8 cellular contexts compared by ENCODE assay signal in the genomic region with DNA sequence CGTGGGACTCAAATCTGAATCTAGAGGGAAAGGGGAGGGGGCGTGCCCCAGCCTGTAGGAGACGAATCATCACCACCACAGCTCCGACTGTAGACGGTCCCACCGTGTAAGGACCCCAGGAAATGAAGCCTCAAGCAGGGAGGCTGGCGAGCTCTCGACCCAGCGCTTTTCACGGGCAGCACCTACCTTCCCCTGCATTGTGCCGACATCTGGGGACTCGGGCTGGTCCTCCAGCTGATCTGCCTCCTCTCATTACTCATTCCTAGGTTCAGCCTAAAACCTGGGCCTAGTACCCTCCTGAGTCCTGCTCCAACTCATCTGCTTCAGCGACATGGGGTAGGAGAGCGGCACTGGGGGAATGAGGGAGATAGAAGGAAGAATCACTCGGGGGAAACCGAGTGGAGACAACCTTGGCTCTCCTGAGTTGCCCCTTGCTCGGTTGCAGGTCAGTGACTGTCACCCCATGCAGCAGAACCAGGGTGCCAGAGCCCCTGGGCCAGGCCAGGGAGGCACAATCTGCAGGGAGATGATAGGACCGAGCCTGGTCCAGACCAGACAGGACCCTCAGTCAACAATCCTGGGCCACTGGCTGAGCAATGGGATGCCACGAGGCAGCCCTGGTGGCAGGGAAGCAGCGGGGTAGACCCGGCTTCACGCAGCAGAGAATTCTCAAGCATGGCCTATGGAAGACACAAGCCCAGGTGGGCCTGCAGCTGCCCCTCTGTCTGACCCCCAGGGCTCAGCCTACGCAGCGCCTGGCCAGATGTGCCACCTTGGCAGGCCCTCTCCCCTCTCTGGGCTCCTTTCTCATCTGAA. TPM values are rescaled to one million over a fixed set of nuclear protein-coding genes. Genes with fewer than 3 reads are reported as not detected.
A peak's percentile ranks its signal among the peaks of the same experiment; 100 is the strongest.
DNase-seq lines count a peak whose midpoint lies in the region; ATAC-seq and TF ChIP-seq lines count a peak whose summit lies in the region.

No MANE protein-coding gene starts in this region.

- no peak overlapping the region for H2BK120ac ChIP-seq in H9 (ENCODE audit: low read depth, low read length, poor library complexity, severe bottlenecking)

- H3K79me1 ChIP-seq in H9 (ENCODE audit: insufficient read depth, low read depth, low read length, poor library complexity, severe bottlenecking): peaks cover 6% of the 10 kb centered on the region

- H2BK5ac ChIP-seq in H9 (ENCODE audit: insufficient read length, low read length): peak overlapping the region; percentile 16

- H3K27me3 ChIP-seq in H9 (ENCODE audit: insufficient read depth, low read length): no peaks in the 10 kb centered on the region
- H3K27me3 ChIP-seq in adipocyte (replicated peaks; ENCODE audit: control insufficient read depth, insufficient read depth, low read length): no peaks in the 10 kb centered on the region
- no peaks in the 10 kb centered on the region for H3K27me3 ChIP-seq in iPS DF 6.9 (ENCODE audit: control insufficient read depth, insufficient read depth, low read length)

- no peak for ATAC-seq in GM18858 (IDR thresholded peaks at IDR 0.05; ENCODE audit: unreplicated experiment)

- H2AFZ ChIP-seq in H9 (ENCODE audit: low read length): no peak overlapping the region

- H2BK12ac ChIP-seq in H9 (ENCODE audit: insufficient read length, low read depth, low read length): peak overlapping the region; percentile 74

- H2AK5ac ChIP-seq in H9 (ENCODE audit: insufficient read length, low read length): no peak overlapping the region

- H3K27ac ChIP-seq in H9 (ENCODE audit: insufficient read length, low read depth, low read length) (peak overlapping the region; percentile 82), iPS DF 6.9 (ENCODE audit: low read length) (peak overlapping the region; percentile 72), skin epidermis (peak overlapping the region in 18 of 21 experiments; percentile 18 to 95 (median 64))

- no peaks in the 10 kb centered on the region for H4K20me1 ChIP-seq in H9 (ENCODE audit: control insufficient read depth, insufficient read depth, insufficient read length)

- H4K5ac ChIP-seq in H9 (ENCODE audit: insufficient read length, low read depth, low read length): no peak overlapping the region

- H3K36me3 ChIP-seq in adipocyte (ENCODE audit: control insufficient read depth, insufficient read depth, low read length, severe bottlenecking) (no peaks in the 10 kb centered on the region), iPS DF 6.9 (ENCODE audit: control insufficient read depth, insufficient read depth, low read length) (0 out of 2 replicates have a peak, but pooled peaks cover 2% of the 10 kb centered on the region)

- H2BK15ac ChIP-seq in H9 (ENCODE audit: low read depth, low read length): no peak overlapping the region

- H3K4me2 ChIP-seq in H9 (ENCODE audit: insufficient read depth, insufficient read length, low read length): peak overlapping the region; percentile 71

- H3K4me3 Mint-ChIP-seq in H9: peak overlapping the region; percentile 54 to 78

- H3K23ac ChIP-seq in H9 (ENCODE audit: insufficient read length, low read depth, low read length): no peak overlapping the region

- H3K4me1 ChIP-seq in H9 (ENCODE audit: insufficient read depth, low read length) (peaks cover 22% of the 10 kb centered on the region; the same call in 1 of the 2 replicates), adipocyte (ENCODE audit: control insufficient read depth, insufficient read depth, low read length) (peaks cover 82% of the 10 kb centered on the region), iPS DF 6.9 (ENCODE audit: control insufficient read depth, insufficient read depth, low read length) (peaks cover 43% of the 10 kb centered on the region)

- no peak overlapping the region for H3K56ac ChIP-seq in H9 (ENCODE audit: insufficient read length, low read depth, low read length)

- H3K79me2 ChIP-seq in H9 (ENCODE audit: insufficient read depth, low read length): peaks cover 45% of the 10 kb centered on the region; the same call in 1 of the 2 replicates

- H4K8ac ChIP-seq in H9 (replicated peaks; ENCODE audit: insufficient read length, low read depth, low read length): no peak overlapping the region

- H3K23me2 ChIP-seq in H9 (ENCODE audit: insufficient read length, low read depth, low read length, poor library complexity, severe bottlenecking): peaks cover 15% of the 10 kb centered on the region

- H2BK20ac ChIP-seq in H9 (ENCODE audit: low read depth, low read length, poor library complexity, severe bottlenecking): no peak overlapping the region

- H3K9ac ChIP-seq in H9 (ENCODE audit: extremely low read depth, insufficient read length, low read length): peak overlapping the region; percentile 77
- peak overlapping the region; percentile 82 for H3K9ac ChIP-seq in adipocyte (ENCODE audit: low read length)

- H3K18ac ChIP-seq in H9 (ENCODE audit: insufficient read length, low read depth, low read length): peak overlapping the region; percentile 77

- H3K36me3 Mint-ChIP-seq in H9 (ENCODE audit: insufficient read depth in 1 of 3, low read depth in 3 of 3): no peaks in the 10 kb centered on the region; a peak in 1 of 7 replicates

- no peak overlapping the region for H3T11ph ChIP-seq in H9 (ENCODE audit: low read length)

- TF ChIP-seq CTCF in H9 (conservative IDR thresholded peaks at IDR 0.05): no peak

- peak overlapping the region; percentile 94 to 99 (median 95) for H3K27ac Mint-ChIP-seq in H9

- peaks cover 62 to 72% of the 10 kb centered on the region in 2 experiments for H3K4me1 Mint-ChIP-seq in H9

- WGBS in H9 (ENCODE audit: extremely low coverage, insufficient read length, low lambda C conversion rate): no CpG with 5 or more reads among the region's 24 CpGs
- WGBS in iPS DF 6.9 (ENCODE audit: insufficient coverage, insufficient read length): no CpG with 5 or more reads among the region's 24 CpGs

- no peaks in the 10 kb centered on the region for H3K27me3 Mint-ChIP-seq in H9 (ENCODE audit: low read depth)

- peak overlapping the region; percentile 90 for H3K14ac ChIP-seq in H9 (ENCODE audit: insufficient read depth, low read length)

- peak overlapping the region; percentile 12 for H3K4ac ChIP-seq in H9 (ENCODE audit: low read depth, low read length)

- DNase-seq in H9 (no peak), adipocyte (ENCODE audit: low read depth) (no peak), iPS DF 6.9 (ENCODE audit: low read depth, low spot score) (no peak), NCI-H2171 (lab: John Stamatoyannopoulos, UW) (no peak), islet precursor cell (no peak), NCI-H2107 treated with DMSO at 0.1 percent for 48 hours (lab: John Stamatoyannopoulos, UW; ENCODE audit: unreplicated experiment) (no peak)

- peak overlapping the region; percentile 76 for H4K91ac ChIP-seq in H9 (ENCODE audit: insufficient read length, low read depth, low read length)

- H3K4me3 ChIP-seq in adipocyte (ENCODE audit: low read length): peak overlapping the region; percentile 63
- H3K4me3 ChIP-seq in iPS DF 6.9 (ENCODE audit: low read length): no peak overlapping the region; the same call in 1 of the 2 replicates
- H3K4me3 ChIP-seq in skin epidermis: peak overlapping the region in 5 of 7 experiments; percentile 3 to 76 (median 61)

- H3K9me3 Mint-ChIP-seq in H9: no peaks in the 10 kb centered on the region

- H3K9me3 ChIP-seq in H9 (ENCODE audit: control insufficient read depth, low read depth, low read length) (no peaks in the 10 kb centered on the region), adipocyte (ENCODE audit: control insufficient read depth, low read length) (no peaks in the 10 kb centered on the region), iPS DF 6.9 (ENCODE audit: control insufficient read depth, insufficient read depth, low read length) (no peaks in the 10 kb centered on the region)

RNA-seq across cellular contexts. Expression of gene BCAR1, which starts 0.8 kb away (rescaled TPM):
- 97.1 and 102 TPM in 2 replicates for total RNA-seq in H9 (2021)

RNA-seq across cellular contexts. Expression of gene CTRB1, which starts 33.5 kb away (rescaled TPM):
- total RNA-seq in H9 (2021): not detected in 2 replicates

RNA-seq across cellular contexts. Expression of gene CTRB2, which starts 45.3 kb away (rescaled TPM):
- total RNA-seq in H9 (2021): not detected in 2 replicates
